8 cellular contexts compared by ENCODE assay signal in genomic region chr18:36067118-36067957, GRCh38. TPM values are rescaled to one million over a fixed set of nuclear protein-coding genes. Genes with fewer than 3 reads are reported as not detected.
DNase-seq lines count a peak whose midpoint lies in the region; ATAC-seq, FAIRE-seq and TF ChIP-seq lines count a peak whose summit lies in the region.

Gene RPRD1A (minus strand): TSS chr18:36067559. CDS start chr18:36067404, 155 bp downstream.

- H3K27me3 ChIP-seq in bronchial epithelial cell (ENCODE audit: control insufficient read depth, insufficient read depth, low read length), result no peaks in the 10 kb centered on the region
- no peaks in the 10 kb centered on the region for H3K27me3 ChIP-seq in smooth muscle cell (ENCODE audit: low read depth)

- POLR2A ChIA-PET in AG04449 (lab: Yijun Ruan, JAX), result interaction anchor here (0.7 kb wide), 1 partner anchor 83 kb away, joined by 3 read pairs; no protein-coding TSS in a partner anchor

- H3K4me3 ChIP-seq in AG04449 (ENCODE audit: low read depth, low read length) (peak within 1 kb of the TSS; percentile 91), WI38 (ENCODE audit: low read depth, low read length) (peak within 1 kb of the TSS; percentile 87), bronchial epithelial cell (ENCODE audit: low read depth, low read length) (peak within 1 kb of the TSS; percentile 95), smooth muscle cell (peak within 1 kb of the TSS; percentile 97)

- H3K79me2 ChIP-seq in smooth muscle cell (ENCODE audit: low read depth), result peaks cover 47% of the 10 kb centered on the region

- peak within 1 kb of the TSS; percentile 95 for H3K9ac ChIP-seq in smooth muscle cell (ENCODE audit: low read depth)

- peak within 1 kb of the TSS; percentile 97 for H3K27ac ChIP-seq in smooth muscle cell (ENCODE audit: low read depth)

- peak within 1 kb of the TSS; percentile 87 for H2AFZ ChIP-seq in smooth muscle cell (ENCODE audit: low read depth)

- DNase-seq in AG04449 (ENCODE audit: low read depth, low spot score), result peak; percentile 46
- DNase-seq in NCI-H2227 treated with DMSO at 0.1 percent for 48 hours (lab: John Stamatoyannopoulos, UW), result peak; percentile 96
- DNase-seq in bronchial epithelial cell (ENCODE audit: low read depth), result peak; percentile 86
- peak; percentile 99 for DNase-seq in iPS-NIHi11 (ENCODE audit: low spot score)
- peak; percentile 94 for DNase-seq in smooth muscle cell (lab: John Stamatoyannopoulos, UW; ENCODE audit: unreplicated experiment)

- 2% methylated on average over 63 of the region's 64 CpGs for WGBS in smooth muscle cell (ENCODE audit: low lambda C conversion rate)

- CTCF ChIA-PET in AG04449 (lab: Yijun Ruan, JAX), result interaction anchor here (1.2 to 2.4 kb wide), 2 partner anchors 50 to 217 kb away, joined by 4 to 10 read pairs; no protein-coding TSS in a partner anchor

- no peak for TF ChIP-seq CTCF in AG04449 (IDR thresholded peaks at IDR 0.05; ENCODE audit: insufficient read depth, low read length, missing control alignments)
- no peak for TF ChIP-seq CTCF in WI38 (IDR thresholded peaks at IDR 0.05; ENCODE audit: low read depth, low read length)
- TF ChIP-seq CTCF in bronchial epithelial cell (IDR thresholded peaks at IDR 0.05; ENCODE audit: insufficient read depth, low read length, severe bottlenecking), result no peak
- TF ChIP-seq CTCF in smooth muscle cell (IDR thresholded peaks at IDR 0.05; ENCODE audit: borderline replicate concordance, insufficient read depth, poor library complexity, severe bottlenecking), result no peak

- H3K9me3 ChIP-seq in smooth muscle cell (replicated peaks; ENCODE audit: low read depth), result no peaks in the 10 kb centered on the region

- peaks cover 33% of the 10 kb centered on the region for H4K20me1 ChIP-seq in smooth muscle cell (ENCODE audit: low read depth)

- peak within 1 kb of the TSS; percentile 94 for H3K4me2 ChIP-seq in smooth muscle cell

- peaks cover 15% of the 10 kb centered on the region for H3K4me1 ChIP-seq in smooth muscle cell (ENCODE audit: low read depth)

- FAIRE-seq in bronchial epithelial cell (lab: Jason Lieb, UNC), result no peak

- peak; percentile 97 for ATAC-seq in GM18907 (IDR thresholded peaks at IDR 0.05; ENCODE audit: unreplicated experiment)
- peak; percentile 92 for ATAC-seq in HG03159 (IDR thresholded peaks at IDR 0.05; ENCODE audit: unreplicated experiment)

- H3K36me3 ChIP-seq in bronchial epithelial cell (ENCODE audit: control insufficient read depth, insufficient read depth, low read length) (no peaks in the 10 kb centered on the region), smooth muscle cell (ENCODE audit: low read depth) (no peaks in the 10 kb centered on the region)

- no peaks in the 10 kb centered on the region for H3F3A ChIP-seq in smooth muscle cell (ENCODE audit: low read depth)

RNA-seq across cellular contexts. Expression of gene RPRD1A, which starts in this region (rescaled TPM):
- total RNA-seq in bronchial epithelial cell, result 77.1 and 82.6 TPM in 2 replicates
- total RNA-seq in smooth muscle cell, result 50.0 and 62.2 TPM in 2 replicates
- polyA plus RNA-seq in smooth muscle cell, result 13.1 and 17.1 TPM in 2 replicates

Comparison
In these comparisons a context has a peak if more than half of its experiments do, and no peak if none do; other contexts are left out.
1. Peak in every context shown above with its lines: DNase-seq, ATAC-seq, H3K4me3 ChIP-seq and H3K27ac ChIP-seq.
2. DNase-seq: peak in every context shown above with its lines; median percentile 99 in iPS-NIHi11; 96 in NCI-H2227 treated with DMSO at 0.1 percent for 48 hours; 94 in smooth muscle cell; 86 in bronchial epithelial cell; 46 in AG04449.